In genomic region chr6:63705707-63706106, GRCh38 we compare ENCODE assay signal across 16 cellular contexts.
DNase-seq lines count a peak whose midpoint lies in the region; ATAC-seq and TF ChIP-seq lines count a peak whose summit lies in the region.
"Had no signal": no experiment of that assay in that cellular context is flagged by ENCODE, and none has a peak within 500 bp of the region (broad histone marks: within the 10 kb centered on the region; RNA-seq: fewer than 3 reads in every experiment).

No MANE protein-coding gene starts in this region.

- TF ChIP-seq CTCF in HEK293 (tag by site-specific recombination; IDR thresholded peaks at IDR 0.05) (no peak), testis (IDR thresholded peaks at IDR 0.05) (no peak)

- POLR2A ChIA-PET in HEK293 (lab: Yijun Ruan, JAX), result no interaction called here

- ATAC-seq in activated T-cell treated with anti-CD3 and anti-CD28 coated beads, Interleukin-2, amount 50 U/mL, for 72 hours (replicated peaks in 1 of 2), result peak; percentile 64 to 75
- no peak for ATAC-seq in stimulated activated memory B cell treated with anti-CD40 and anti-IgM and Interleukin-4, amounts not matched to agents 10 μg/mL and 1 μg/mL and 100 μg/mL, for 72 hours
- ATAC-seq: HepG2, PC-3 had no signal

- no peak overlapping the region for H3K27ac ChIP-seq in HEK293 (ENCODE audit: extremely low read depth, low read depth, low read length)
- H3K27ac ChIP-seq in testis, result no peak overlapping the region

- peak overlapping the region; percentile 12 for H3K27ac Mint-ChIP-seq in activated T-cell treated with anti-CD3 and anti-CD28 coated beads, Interleukin-2, amount 50 U/mL, for 72 hours
- H3K27ac Mint-ChIP-seq in activated T-helper 2 cell treated with anti-CD3 and anti-CD28 coated beads, Interferon-gamma antibody, Interleukin-2, Interleukin-4, amounts not matched to agents 10 μg/mL and 5 μg/mL and 100 μg/mL, durations not matched to agents 14 hours and 24 hours and 36 hours, result peak overlapping the region; percentile 19
- H3K27ac Mint-ChIP-seq in stimulated activated memory B cell treated with anti-CD40 and anti-IgM and Interleukin-4, amounts not matched to agents 10 μg/mL and 1 μg/mL and 100 μg/mL, for 72 hours, result peak overlapping the region; percentile 27

- no peaks in the 10 kb centered on the region for H3K4me1 ChIP-seq in HEK293 (ENCODE audit: control insufficient read depth, insufficient read depth, low read length)
- H3K4me1 ChIP-seq in testis, result no peaks in the 10 kb centered on the region
- H3K4me1 ChIP-seq: BE2C had no signal

- no peak for DNase-seq in activated T-cell treated with anti-CD3 and anti-CD28 coated beads, Interleukin-2, amount 50 U/mL, for 72 hours
- no peak for DNase-seq in activated T-cell treated with anti-CD3 and anti-CD28 coated beads, Interleukin-2, amount 50 U/mL, for 48 hours
- DNase-seq in activated T-helper 2 cell treated with anti-CD3 and anti-CD28 coated beads, Interferon-gamma antibody, Interleukin-2, Interleukin-4, amounts not matched to agents 10 μg/mL and 5 μg/mL and 100 μg/mL, durations not matched to agents 14 hours and 24 hours and 36 hours (ENCODE audit: low spot score), result no peak
- DNase-seq in testis, result no peak
- no peak for DNase-seq in kidney glomerular epithelial cell (lab: John Stamatoyannopoulos, UW)
- DNase-seq: BE2C; CD8-positive, alpha-beta memory T cell; Karpas-422; NCI-H1105 treated with DMSO at 0.1 percent for 48 hours; NCI-H187; NCI-H446; NCI-H748 treated with DMSO at 0.1 percent for 48 hours; PC-3 had no signal

- no peak for TF ChIP-seq POLR2A in testis (IDR thresholded peaks at IDR 0.05)

- intact Hi-C loops in activated T-helper 2 cell treated with anti-CD3 and anti-CD28 coated beads, Interferon-gamma antibody, Interleukin-2, Interleukin-4, amounts not matched to agents 10 μg/mL and 5 μg/mL and 100 μg/mL, durations not matched to agents 14 hours and 24 hours and 36 hours (cut with micrococcal nuclease), result no loop called here
- intact Hi-C loops in testis (cut with DNase I; ENCODE audit: low total_unique reads), result no loop called here

- H3K4me3 ChIP-seq in HEK293 (ENCODE audit: low read depth, low read length) (no peak overlapping the region), testis (no peak overlapping the region)

- CTCF ChIA-PET in HEK293 (lab: Yijun Ruan, JAX), result interaction anchor here (0.8 kb wide), 1 partner anchor 59 kb away, joined by 3 read pairs; no protein-coding TSS in a partner anchor

- H3K27me3 ChIP-seq in testis, result no peaks in the 10 kb centered on the region
- H3K27me3 ChIP-seq: BE2C had no signal

- WGBS in testis, 2 donors, result 85 to 87% methylated on average over 2 of the region's 2 CpGs

- no peaks in the 10 kb centered on the region for H3K9me3 ChIP-seq in HEK293 (ENCODE audit: control insufficient read depth, insufficient read depth, low read depth, low read length)
- H3K9me3 ChIP-seq in testis, result no peaks in the 10 kb centered on the region
- H3K9me3 ChIP-seq: BE2C had no signal

- peaks cover 24% of the 10 kb centered on the region for H3K4me1 Mint-ChIP-seq in activated T-cell treated with anti-CD3 and anti-CD28 coated beads, Interleukin-2, amount 50 U/mL, for 72 hours (ENCODE audit: low read depth)
- peaks cover 22% of the 10 kb centered on the region for H3K4me1 Mint-ChIP-seq in activated T-helper 2 cell treated with anti-CD3 and anti-CD28 coated beads, Interferon-gamma antibody, Interleukin-2, Interleukin-4, amounts not matched to agents 10 μg/mL and 5 μg/mL and 100 μg/mL, durations not matched to agents 14 hours and 24 hours and 36 hours (ENCODE audit: low read depth)
- no peaks in the 10 kb centered on the region for H3K4me1 Mint-ChIP-seq in stimulated activated memory B cell treated with anti-CD40 and anti-IgM and Interleukin-4, amounts not matched to agents 10 μg/mL and 1 μg/mL and 100 μg/mL, for 72 hours

- peaks cover 7 to 32% of the 10 kb centered on the region in 2 donors for H3K36me3 Mint-ChIP-seq in activated T-cell treated with anti-CD3 and anti-CD28 coated beads, Interleukin-2, amount 50 U/mL, for 72 hours (ENCODE audit: insufficient read depth in 2 of 2)
- peaks cover 75% of the 10 kb centered on the region for H3K36me3 Mint-ChIP-seq in activated T-helper 2 cell treated with anti-CD3 and anti-CD28 coated beads, Interferon-gamma antibody, Interleukin-2, Interleukin-4, amounts not matched to agents 10 μg/mL and 5 μg/mL and 100 μg/mL, durations not matched to agents 14 hours and 24 hours and 36 hours (ENCODE audit: low read depth)
- H3K36me3 Mint-ChIP-seq in stimulated activated memory B cell treated with anti-CD40 and anti-IgM and Interleukin-4, amounts not matched to agents 10 μg/mL and 1 μg/mL and 100 μg/mL, for 72 hours, result peaks cover 57% of the 10 kb centered on the region

- H3K4me3 Mint-ChIP-seq in activated T-cell treated with anti-CD3 and anti-CD28 coated beads, Interleukin-2, amount 50 U/mL, for 72 hours, result peak overlapping the region in 1 of 2 donors; percentile 1
- H3K4me3 Mint-ChIP-seq in activated T-helper 2 cell treated with anti-CD3 and anti-CD28 coated beads, Interferon-gamma antibody, Interleukin-2, Interleukin-4, amounts not matched to agents 10 μg/mL and 5 μg/mL and 100 μg/mL, durations not matched to agents 14 hours and 24 hours and 36 hours (ENCODE audit: low read depth), result no peak overlapping the region
- no peak overlapping the region for H3K4me3 Mint-ChIP-seq in stimulated activated memory B cell treated with anti-CD40 and anti-IgM and Interleukin-4, amounts not matched to agents 10 μg/mL and 1 μg/mL and 100 μg/mL, for 72 hours
- H3K4me3 Mint-ChIP-seq: CD8-positive, alpha-beta memory T cell had no signal

- H3K36me3 ChIP-seq in HEK293 (ENCODE audit: control insufficient read depth in 2 of 2, insufficient read depth in 1 of 2, low read length in 2 of 2) (peaks cover 70 to 95% of the 10 kb centered on the region in 2 experiments), testis (ENCODE audit: low read depth, missing control alignments) (no peaks in the 10 kb centered on the region)

- no peaks in the 10 kb centered on the region for H3K9me3 Mint-ChIP-seq in activated T-cell treated with anti-CD3 and anti-CD28 coated beads, Interleukin-2, amount 50 U/mL, for 72 hours
- no peaks in the 10 kb centered on the region for H3K9me3 Mint-ChIP-seq in activated T-helper 2 cell treated with anti-CD3 and anti-CD28 coated beads, Interferon-gamma antibody, Interleukin-2, Interleukin-4, amounts not matched to agents 10 μg/mL and 5 μg/mL and 100 μg/mL, durations not matched to agents 14 hours and 24 hours and 36 hours
- no peaks in the 10 kb centered on the region for H3K9me3 Mint-ChIP-seq in stimulated activated memory B cell treated with anti-CD40 and anti-IgM and Interleukin-4, amounts not matched to agents 10 μg/mL and 1 μg/mL and 100 μg/mL, for 72 hours
- H3K9me3 Mint-ChIP-seq: CD8-positive, alpha-beta memory T cell had no signal

- H3K27me3 Mint-ChIP-seq in activated T-cell treated with anti-CD3 and anti-CD28 coated beads, Interleukin-2, amount 50 U/mL, for 72 hours (ENCODE audit: low read depth), result no peaks in the 10 kb centered on the region
- H3K27me3 Mint-ChIP-seq in activated T-helper 2 cell treated with anti-CD3 and anti-CD28 coated beads, Interferon-gamma antibody, Interleukin-2, Interleukin-4, amounts not matched to agents 10 μg/mL and 5 μg/mL and 100 μg/mL, durations not matched to agents 14 hours and 24 hours and 36 hours (ENCODE audit: low read depth), result no peaks in the 10 kb centered on the region
- H3K27me3 Mint-ChIP-seq in stimulated activated memory B cell treated with anti-CD40 and anti-IgM and Interleukin-4, amounts not matched to agents 10 μg/mL and 1 μg/mL and 100 μg/mL, for 72 hours, result no peaks in the 10 kb centered on the region
- H3K27me3 Mint-ChIP-seq: CD8-positive, alpha-beta memory T cell had no signal

TF ChIP-seq in HEK293, 187 proteins besides CTCF, POLR2A, EP300 and RAD21:
- TF ChIP-seq PRDM1 (tag by site-specific recombination; IDR thresholded peaks at IDR 0.05) (peak; percentile 46; the same call in 1 of the 2 replicates), ZNF155 (tag by site-specific recombination; IDR thresholded peaks at IDR 0.05) (no peak)
